Comparison of ENCODE assay signal across 8 cellular contexts in genomic region chrX:72714471-72714916, GRCh38. TPM values are rescaled to one million over a fixed set of nuclear protein-coding genes. Genes with fewer than 3 reads are reported as not detected.
DNase-seq lines count a peak whose midpoint lies in the region; ATAC-seq, FAIRE-seq and TF ChIP-seq lines count a peak whose summit lies in the region.

No MANE protein-coding gene starts in this region.

- H3K4me1 Mint-ChIP-seq in activated T-helper 17 cell treated with anti-CD3 and anti-CD28 coated beads, Interleukin-2, amount 50 U/mL, for 72 hours, result peaks cover 5% of the 10 kb centered on the region
- H3K4me1 Mint-ChIP-seq in natural killer cell treated with Interleukin-12 subunit alpha and Interleukin-12 subunit beta and Interleukin-15 and Interleukin-18, amount 100 ng/mL, for 72 hours (ENCODE audit: low read depth in 2 of 2), result peaks cover 0 to 7% of the 10 kb centered on the region in 2 donors

- peaks cover 4% of the 10 kb centered on the region for H3K79me2 ChIP-seq in ACC112 (ENCODE audit: control insufficient read depth, insufficient read depth, low read length, unreplicated experiment)

- FAIRE-seq in GM12891 (lab: Jason Lieb, UNC), result no peak

- peak overlapping the region; percentile 83 for H3K27ac ChIP-seq in ACC112 (ENCODE audit: low read depth, low read length)

- ATAC-seq in activated T-helper 17 cell treated with anti-CD3 and anti-CD28 coated beads, Interleukin-2, amount 50 U/mL, for 72 hours (replicated peaks), result peak; percentile 25
- ATAC-seq in natural killer cell treated with Interleukin-12 subunit alpha and Interleukin-12 subunit beta and Interleukin-15 and Interleukin-18, amount 100 ng/mL, for 72 hours, result no peak
- no peak for ATAC-seq in GM21786 (IDR thresholded peaks at IDR 0.05; ENCODE audit: unreplicated experiment)

- peaks cover 15% of the 10 kb centered on the region for H3K4me1 ChIP-seq in ACC112 (ENCODE audit: control insufficient read depth, insufficient read depth, low read length, unreplicated experiment)

- TF ChIP-seq CTCF in GM12864 (IDR thresholded peaks at IDR 0.05; ENCODE audit: low read depth, low read length, missing control alignments), result no peak

- DNase-seq in GM12864 (ENCODE audit: low read depth), result no peak
- DNase-seq in NCI-H2107 (lab: John Stamatoyannopoulos, UW), result peak; percentile 54
- peak; percentile 32 for DNase-seq in foreskin melanocyte
- DNase-seq in natural killer cell treated with Interleukin-12 subunit alpha and Interleukin-12 subunit beta and Interleukin-15 and Interleukin-18, amount 100 ng/mL, for 72 hours (ENCODE audit: low spot score), result no peak
- no peak for DNase-seq in GM12891 (ENCODE audit: insufficient read length, low spot score)

- no peaks in the 10 kb centered on the region for H3K27me3 ChIP-seq in ACC112 (ENCODE audit: insufficient read depth, low read length)

- H3K4me3 ChIP-seq in ACC112 (ENCODE audit: low read depth, low read length) (peak overlapping the region; percentile 89), GM12864 (ENCODE audit: low read depth, low read length) (peak overlapping the region; percentile 11)

- H3K36me3 ChIP-seq in ACC112 (ENCODE audit: insufficient read depth, low read length), result no peaks in the 10 kb centered on the region

- TF ChIP-seq POLR2A in GM12891 (IDR thresholded peaks at IDR 0.05; ENCODE audit: low read depth, low read length), result no peak

- peak overlapping the region; percentile 71 for H3K4me3 Mint-ChIP-seq in activated T-helper 17 cell treated with anti-CD3 and anti-CD28 coated beads, Interleukin-2, amount 50 U/mL, for 72 hours
- H3K4me3 Mint-ChIP-seq in natural killer cell treated with Interleukin-12 subunit alpha and Interleukin-12 subunit beta and Interleukin-15 and Interleukin-18, amount 100 ng/mL, for 72 hours, result peak overlapping the region; percentile 65

- H2AFZ ChIP-seq in ACC112 (ENCODE audit: low read length, unreplicated experiment), result peak overlapping the region; percentile 90

- no peaks in the 10 kb centered on the region for H3K27me3 Mint-ChIP-seq in activated T-helper 17 cell treated with anti-CD3 and anti-CD28 coated beads, Interleukin-2, amount 50 U/mL, for 72 hours
- H3K27me3 Mint-ChIP-seq in natural killer cell treated with Interleukin-12 subunit alpha and Interleukin-12 subunit beta and Interleukin-15 and Interleukin-18, amount 100 ng/mL, for 72 hours, result peaks cover 10 to 21% of the 10 kb centered on the region in 2 donors

- H3K27ac Mint-ChIP-seq in activated T-helper 17 cell treated with anti-CD3 and anti-CD28 coated beads, Interleukin-2, amount 50 U/mL, for 72 hours, result no peak overlapping the region
- H3K27ac Mint-ChIP-seq in natural killer cell treated with Interleukin-12 subunit alpha and Interleukin-12 subunit beta and Interleukin-15 and Interleukin-18, amount 100 ng/mL, for 72 hours, result no peak overlapping the region

- no peaks in the 10 kb centered on the region for H3K9me3 Mint-ChIP-seq in activated T-helper 17 cell treated with anti-CD3 and anti-CD28 coated beads, Interleukin-2, amount 50 U/mL, for 72 hours
- H3K9me3 Mint-ChIP-seq in natural killer cell treated with Interleukin-12 subunit alpha and Interleukin-12 subunit beta and Interleukin-15 and Interleukin-18, amount 100 ng/mL, for 72 hours, result no peaks in the 10 kb centered on the region

- H3K36me3 Mint-ChIP-seq in activated T-helper 17 cell treated with anti-CD3 and anti-CD28 coated beads, Interleukin-2, amount 50 U/mL, for 72 hours (ENCODE audit: low read depth), result no peaks in the 10 kb centered on the region
- H3K36me3 Mint-ChIP-seq in natural killer cell treated with Interleukin-12 subunit alpha and Interleukin-12 subunit beta and Interleukin-15 and Interleukin-18, amount 100 ng/mL, for 72 hours, result peaks cover 5% of the 10 kb centered on the region

TF ChIP-seq in GM12891, 5 proteins besides CTCF, POLR2A, EP300 and RAD21:
- TF ChIP-seq POU2F2 (IDR thresholded peaks at IDR 0.05; ENCODE audit: low read depth, low read length) (no peak), POLR2AphosphoS5 (IDR thresholded peaks at IDR 0.05; ENCODE audit: low read depth, low read length) (no peak), PAX5 (IDR thresholded peaks at IDR 0.05; ENCODE audit: insufficient read depth, low read length, severe bottlenecking) (no peak), TAF1 (IDR thresholded peaks at IDR 0.05; ENCODE audit: low read depth, low read length) (no peak), SPI1 (IDR thresholded peaks at IDR 0.05; ENCODE audit: low read depth, low read length) (no peak)

RNA-seq across cellular contexts. Expression of gene PHKA1, which starts 0.4 kb away (rescaled TPM):
- total RNA-seq in activated T-helper 17 cell treated with anti-CD3 and anti-CD28 coated beads, Interleukin-2, amount 50 U/mL, for 72 hours, result 1 to 10 TPM; 4.2 to 9.9 TPM
- 1 to 10 TPM in 1 of 2 donors, under 1 TPM in 1; 0.50 to 2.7 TPM for total RNA-seq in natural killer cell treated with Interleukin-12 subunit alpha and Interleukin-12 subunit beta and Interleukin-15 and Interleukin-18, amount 100 ng/mL, for 72 hours
- 0.51 TPM for polyA plus RNA-seq in GM12891 (2012; ENCODE audit: low read depth, missing spikeins)

Comparison
In these comparisons a context has a peak if more than half of its experiments do, and no peak if none do; other contexts are left out.
1. DNase-seq: peak in NCI-H2107 (single experiment) and foreskin melanocyte (single experiment); none in GM12864 (single experiment), natural killer cell treated with Interleukin-12 subunit alpha and Interleukin-12 subunit beta and Interleukin-15 and Interleukin-18, amount 100 ng/mL, for 72 hours (single experiment) and GM12891 (single experiment).